ENCODE assay signal across 8 cellular contexts in the genomic region with DNA sequence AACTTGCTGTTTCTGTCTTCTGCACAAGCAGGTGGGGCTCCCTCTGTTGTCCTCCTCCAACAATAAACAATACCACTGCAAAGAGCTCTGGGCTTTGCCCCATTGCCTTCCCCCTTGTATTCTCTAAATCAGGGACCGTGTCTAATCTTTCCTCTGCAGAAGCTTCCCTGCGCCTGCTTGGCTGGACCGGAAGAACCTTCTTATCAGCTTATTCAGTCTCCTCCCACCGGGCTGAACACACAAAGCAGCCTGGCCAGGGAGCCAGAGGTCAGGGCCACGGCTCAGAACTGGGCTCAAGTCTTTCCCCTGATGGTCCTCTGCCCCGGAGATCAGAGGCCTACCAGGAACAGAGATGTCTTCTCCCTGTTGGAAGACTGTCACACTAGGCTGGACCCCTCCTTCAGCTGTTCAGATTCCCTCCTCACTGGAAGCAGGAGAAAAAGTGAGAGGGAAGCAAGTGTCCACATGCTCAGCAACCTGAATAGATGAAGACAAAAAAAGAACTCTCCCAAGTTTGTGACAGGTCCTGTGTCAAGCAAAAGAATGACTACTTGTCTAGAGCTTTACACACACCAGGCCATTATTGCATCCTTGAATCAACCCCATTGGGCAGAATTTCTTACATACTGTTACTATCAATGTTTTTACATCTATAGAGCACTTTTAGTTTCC.
DNase-seq lines count a peak whose midpoint lies in the region; ATAC-seq, FAIRE-seq and TF ChIP-seq lines count a peak whose summit lies in the region.

No MANE protein-coding gene starts in this region.

- no peak overlapping the region for H3K4me3 Mint-ChIP-seq in T-helper 17 cell

- H2AK5ac ChIP-seq in mesendoderm (ENCODE audit: low read length) = no peak overlapping the region

- H3K27me3 Mint-ChIP-seq in T-helper 17 cell = no peaks in the 10 kb centered on the region

- no peak overlapping the region for H3K27ac Mint-ChIP-seq in T-helper 17 cell

- H3K27me3 ChIP-seq in BLaER1 treated with 17β-estradiol and CSF1 and Interleukin-3, amounts not matched to agents 10 nM and 100 nM = no peaks in the 10 kb centered on the region
- H3K27me3 ChIP-seq in mesendoderm (ENCODE audit: insufficient read depth, low read length, poor library complexity) = no peaks in the 10 kb centered on the region

- no peak overlapping the region for H3K4me3 ChIP-seq in BLaER1 treated with 17β-estradiol and CSF1 and Interleukin-3, amounts not matched to agents 10 nM and 100 nM
- H3K4me3 ChIP-seq in choroid plexus epithelial cell (ENCODE audit: low read depth, low read length) (no peak overlapping the region), mesendoderm (ENCODE audit: low read length) (no peak overlapping the region)

- H3K4me2 ChIP-seq in BLaER1 treated with 17β-estradiol and CSF1 and Interleukin-3, amounts not matched to agents 10 nM and 100 nM = peak overlapping the region; percentile 37 to 62 (median 49); a peak in 21 of 22 replicates
- no peak overlapping the region for H3K4me2 ChIP-seq in mesendoderm (ENCODE audit: low read length)

- no peak overlapping the region for H4K5ac ChIP-seq in mesendoderm (ENCODE audit: low read length)

- FAIRE-seq in urothelium cell line (lab: Jason Lieb, UNC) = no peak
- no peak for FAIRE-seq in H54 (lab: Jason Lieb, UNC)

- no peaks in the 10 kb centered on the region for H3K79me1 ChIP-seq in mesendoderm (ENCODE audit: low read length)

- no peak overlapping the region for H3K27ac ChIP-seq in BLaER1 treated with 17β-estradiol and CSF1 and Interleukin-3, amounts not matched to agents 10 nM and 100 nM
- H3K27ac ChIP-seq in mesendoderm (ENCODE audit: low read depth, low read length) = no peak overlapping the region

- peaks cover 12% of the 10 kb centered on the region for H3K4me1 Mint-ChIP-seq in T-helper 17 cell

- TF ChIP-seq CTCF in choroid plexus epithelial cell (conservative IDR thresholded peaks at IDR 0.05; ENCODE audit: low read depth, low read length) = no peak

- no peak overlapping the region for H3K23ac ChIP-seq in mesendoderm (ENCODE audit: low read length)

- no peaks in the 10 kb centered on the region for H3K36me3 Mint-ChIP-seq in T-helper 17 cell (ENCODE audit: low read depth)

- H2BK5ac ChIP-seq in mesendoderm (ENCODE audit: low read length) = no peak overlapping the region

- H2BK15ac ChIP-seq in mesendoderm (replicated peaks; ENCODE audit: low read depth) = no peak overlapping the region

- H3K4ac ChIP-seq in mesendoderm (ENCODE audit: low read depth, low read length) = no peak overlapping the region

- no peaks in the 10 kb centered on the region for H3K36me3 ChIP-seq in BLaER1 treated with 17β-estradiol and CSF1 and Interleukin-3, amounts not matched to agents 10 nM and 100 nM
- no peaks in the 10 kb centered on the region for H3K36me3 ChIP-seq in mesendoderm (ENCODE audit: control insufficient read depth, insufficient read depth, low read length)

- no peak overlapping the region for H3K9ac ChIP-seq in BLaER1 treated with 17β-estradiol and CSF1 and Interleukin-3, amounts not matched to agents 10 nM and 100 nM
- H3K9ac ChIP-seq in mesendoderm (ENCODE audit: low read length) = no peak overlapping the region

- H3K79me2 ChIP-seq in mesendoderm (ENCODE audit: control insufficient read depth, insufficient read depth, low read length) = no peaks in the 10 kb centered on the region

- DNase-seq in NCI-H2081 treated with DMSO at 0.1 percent for 48 hours (lab: John Stamatoyannopoulos, UW) (peak; percentile 52), choroid plexus epithelial cell (ENCODE audit: low read depth) (peak; percentile 39), mesendoderm (peak; percentile 59), urothelium cell line (ENCODE audit: low spot score) (no peak), T-helper 17 cell (no peak), H54 (ENCODE audit: insufficient read length, low spot score) (no peak)

- ATAC-seq in GM19395 (IDR thresholded peaks at IDR 0.05; ENCODE audit: unreplicated experiment) (peak; percentile 47), T-helper 17 cell (no peak)

- H3K56ac ChIP-seq in mesendoderm (ENCODE audit: low read length) = no peak overlapping the region

- H2BK120ac ChIP-seq in mesendoderm (ENCODE audit: low read depth, low read length) = no peak overlapping the region

- peaks cover 9 to 27% (median 21%) of the 10 kb centered on the region in 10 experiments for H3K4me1 ChIP-seq in BLaER1 treated with 17β-estradiol and CSF1 and Interleukin-3, amounts not matched to agents 10 nM and 100 nM
- H3K4me1 ChIP-seq in mesendoderm (ENCODE audit: control insufficient read depth, low read depth, low read length) = no peaks in the 10 kb centered on the region

- no peaks in the 10 kb centered on the region for H4K20me1 ChIP-seq in BLaER1 treated with 17β-estradiol and CSF1 and Interleukin-3, amounts not matched to agents 10 nM and 100 nM

- no peaks in the 10 kb centered on the region for H3K9me3 ChIP-seq in BLaER1 treated with 17β-estradiol and CSF1 and Interleukin-3, amounts not matched to agents 10 nM and 100 nM (replicated peaks in 1 of 11)
- H3K9me3 ChIP-seq in T-helper 17 cell (ENCODE audit: control insufficient read depth, low read length, poor library complexity, severe bottlenecking) = no peaks in the 10 kb centered on the region

- H4K8ac ChIP-seq in mesendoderm (ENCODE audit: low read depth, low read length) = no peak overlapping the region

- WGBS in mesendoderm (ENCODE audit: extremely low coverage, insufficient coverage, low lambda C conversion rate) = no CpG with 5 or more reads among the region's 6 CpGs

- H3K18ac ChIP-seq in mesendoderm (ENCODE audit: low read length) = no peak overlapping the region

- no peak for TF ChIP-seq POLR2A in H54 (IDR thresholded peaks at IDR 0.05; ENCODE audit: low read depth, low read length)

Comparison
In these comparisons a context has a peak if more than half of its experiments do, and no peak if none do; other contexts are left out.
1. DNase-seq: peak in NCI-H2081 treated with DMSO at 0.1 percent for 48 hours (single experiment), choroid plexus epithelial cell (single experiment) and mesendoderm (single experiment); none in urothelium cell line (single experiment), T-helper 17 cell (0 of 3) and H54 (single experiment).